ENCODE assay signal across 9 cellular contexts in genomic region chr9:137071282-137071681, GRCh38. TPM values are rescaled to one million over a fixed set of nuclear protein-coding genes. Genes with fewer than 3 reads are reported as not detected.
A peak's percentile ranks its signal among the peaks of the same experiment; 100 is the strongest.
DNase-seq lines count a peak whose midpoint lies in the region; ATAC-seq and TF ChIP-seq lines count a peak whose summit lies in the region.
"Had no signal": no experiment of that assay in that cellular context is flagged by ENCODE, and none has a peak within 500 bp of the region (broad histone marks: within the 10 kb centered on the region; RNA-seq: fewer than 3 reads in every experiment).

No MANE protein-coding gene starts in this region.

- DNase-seq in MCF 10A (ENCODE audit: unreplicated experiment) = no peak
- DNase-seq in naive thymus-derived CD4-positive, alpha-beta T cell = no peak
- DNase-seq in activated gamma-delta T cell (lab: John Stamatoyannopoulos, UW) = no peak
- no peak for DNase-seq in cerebellar cortex (ENCODE audit: low spot score)
- no peak for DNase-seq in HUDEP-2 (lab: John Stamatoyannopoulos, UW; ENCODE audit: unreplicated experiment in 76 of 76)
- DNase-seq: effector CD4-positive, alpha-beta T cell had no signal

- H3K4me1 Mint-ChIP-seq in IgD-negative memory B cell = peaks cover 17 to 19% (median 17%) of the 10 kb centered on the region in 3 donors
- peaks cover 11% of the 10 kb centered on the region for H3K4me1 Mint-ChIP-seq in MCF 10A (ENCODE audit: insufficient read depth, unreplicated experiment)
- peaks cover 10 to 40% (median 12%) of the 10 kb centered on the region in 7 donors for H3K4me1 Mint-ChIP-seq in naive thymus-derived CD4-positive, alpha-beta T cell

- BruUV-seq in MCF 10A (replicated peaks; lab: Mats Ljungman, UMichigan) = no TSS peak

- peaks cover 39% of the 10 kb centered on the region for H4K20me1 ChIP-seq in BLaER1

- H3K4me3 Mint-ChIP-seq in IgD-negative memory B cell = peak overlapping the region; percentile 76 to 92 (median 84)
- H3K4me3 Mint-ChIP-seq in MCF 10A (ENCODE audit: unreplicated experiment) = peak overlapping the region; percentile 72
- H3K4me3 Mint-ChIP-seq in naive thymus-derived CD4-positive, alpha-beta T cell = peak overlapping the region; percentile 66 to 92 (median 81)

- no peaks in the 10 kb centered on the region for H3K36me3 Mint-ChIP-seq in IgD-negative memory B cell
- H3K36me3 Mint-ChIP-seq in MCF 10A (ENCODE audit: insufficient read depth, unreplicated experiment) = no peaks in the 10 kb centered on the region
- no peaks in the 10 kb centered on the region for H3K36me3 Mint-ChIP-seq in naive thymus-derived CD4-positive, alpha-beta T cell

- peak overlapping the region; percentile 79 for H3K9ac ChIP-seq in BLaER1

- no peaks in the 10 kb centered on the region for H3K27me3 Mint-ChIP-seq in IgD-negative memory B cell
- H3K27me3 Mint-ChIP-seq in MCF 10A (ENCODE audit: insufficient read depth, unreplicated experiment) = no peaks in the 10 kb centered on the region
- no peaks in the 10 kb centered on the region for H3K27me3 Mint-ChIP-seq in naive thymus-derived CD4-positive, alpha-beta T cell

- H3K27ac Mint-ChIP-seq in IgD-negative memory B cell = peak overlapping the region; percentile 77 to 96 (median 93)
- no peak overlapping the region for H3K27ac Mint-ChIP-seq in MCF 10A (ENCODE audit: low read depth, unreplicated experiment)
- H3K27ac Mint-ChIP-seq in naive thymus-derived CD4-positive, alpha-beta T cell = peak overlapping the region in 3 of 9 donors; percentile 75 to 86 (median 83)

- H3K36me3 ChIP-seq in BLaER1 = peaks cover 9% of the 10 kb centered on the region
- H3K36me3 ChIP-seq in naive thymus-derived CD4-positive, alpha-beta T cell (ENCODE audit: control insufficient read depth in 2 of 3, insufficient read depth in 3 of 3, low read length in 3 of 3) = no peaks in the 10 kb centered on the region

- H3K27me3 ChIP-seq in BLaER1 = no peaks in the 10 kb centered on the region
- H3K27me3 ChIP-seq in naive thymus-derived CD4-positive, alpha-beta T cell (ENCODE audit: control insufficient read depth in 2 of 2, insufficient read depth in 2 of 2, low read length in 2 of 2) = no peaks in the 10 kb centered on the region

- H3K4me2 ChIP-seq in BLaER1 = peak overlapping the region; percentile 100

- CTCF ChIA-PET in MCF 10A (lab: Yijun Ruan, JAX) = interaction anchor here (0.9 to 10.9 kb wide), 5 partner anchors 10 to 47 kb away, joined by 3 to 170 read pairs (median 5); partner anchors contain the start of genes ABCA2, FUT7 and NPDC1
- CTCF ChIA-PET in naive thymus-derived CD4-positive, alpha-beta T cell (lab: Charles Lee) = interaction anchor here (1.1 to 1.2 kb wide), 2 partner anchors 14 to 24 kb away, joined by 3 to 4 read pairs; no protein-coding TSS in a partner anchor

- H3K9me3 Mint-ChIP-seq in IgD-negative memory B cell = no peaks in the 10 kb centered on the region
- no peaks in the 10 kb centered on the region for H3K9me3 Mint-ChIP-seq in MCF 10A (ENCODE audit: unreplicated experiment)
- no peaks in the 10 kb centered on the region for H3K9me3 Mint-ChIP-seq in naive thymus-derived CD4-positive, alpha-beta T cell

- peak overlapping the region; percentile 86 for H3K27ac ChIP-seq in BLaER1
- no peak overlapping the region for H3K27ac ChIP-seq in naive thymus-derived CD4-positive, alpha-beta T cell (ENCODE audit: low read depth, low read length)

- POLR2A ChIA-PET in MCF 10A (lab: Yijun Ruan, JAX) = interaction anchor here (0.8 to 3.3 kb wide), 6 partner anchors 12 to 170 kb away, joined by 3 to 22 read pairs (median 4); partner anchors contain the start of genes MAN1B1 and TUBB4B
- POLR2A ChIA-PET in naive thymus-derived CD4-positive, alpha-beta T cell (lab: Charles Lee) = interaction anchor here (0.9 to 8.2 kb wide), 6 partner anchors 16 to 170 kb away, joined by 3 to 70 read pairs (median 4); partner anchors contain the start of genes MAN1B1 and TUBB4B

- no peak for TF ChIP-seq CTCF in MCF 10A (IDR thresholded peaks at IDR 0.05; ENCODE audit: unreplicated experiment)

- no peak for ATAC-seq in naive thymus-derived CD4-positive, alpha-beta T cell
- ATAC-seq in HG03196 (IDR thresholded peaks at IDR 0.05; ENCODE audit: unreplicated experiment) = no peak

- intact Hi-C loops in MCF 10A (cut with micrococcal nuclease) = no loop called here
- intact Hi-C loops in naive thymus-derived CD4-positive, alpha-beta T cell (cut with micrococcal nuclease) = loop anchor here in 1 of 2 donors (2.0 kb wide), 1 partner anchor 42 kb away; the partner anchor contains the start of gene ABCA2

- H3K4me1 ChIP-seq in BLaER1 = peaks cover 66% of the 10 kb centered on the region
- H3K4me1 ChIP-seq in naive thymus-derived CD4-positive, alpha-beta T cell (ENCODE audit: control insufficient read depth in 2 of 2, insufficient read depth in 2 of 2, low read length in 2 of 2) = peaks cover 11 to 15% of the 10 kb centered on the region in 2 donors

- no peaks in the 10 kb centered on the region for H3K9me3 ChIP-seq in BLaER1
- H3K9me3 ChIP-seq in naive thymus-derived CD4-positive, alpha-beta T cell (ENCODE audit: control insufficient read depth in 2 of 3, low read length in 3 of 3) = no peaks in the 10 kb centered on the region

- peak overlapping the region; percentile 82 for H3K4me3 ChIP-seq in BLaER1
- no peak overlapping the region for H3K4me3 ChIP-seq in naive thymus-derived CD4-positive, alpha-beta T cell (ENCODE audit: low read length)

RNA-seq across cellular contexts. Expression of gene SAPCD2, which starts 0.9 kb away (rescaled TPM):
- polyA plus RNA-seq in IgD-negative memory B cell = 0.38 TPM
- total RNA-seq in MCF 10A (2022) = 5.7 and 15.7 TPM in 2 replicates
- total RNA-seq in naive thymus-derived CD4-positive, alpha-beta T cell = 10 to 100 TPM in 1 of 5 experiments, 1 to 10 TPM in 1, under 1 TPM in 3; 0.16 to 22.1 (median 0.74) TPM
- under 1 TPM in 1 of 2 donors, not detected in 1; 0.18 TPM for polyA plus RNA-seq in naive thymus-derived CD4-positive, alpha-beta T cell

RNA-seq across cellular contexts. Expression of gene UAP1L1, which starts 6.0 kb away (rescaled TPM):
- polyA plus RNA-seq in IgD-negative memory B cell = 3.0 TPM
- total RNA-seq in MCF 10A (2022) = 1.0 and 3.7 TPM in 2 replicates
- total RNA-seq in naive thymus-derived CD4-positive, alpha-beta T cell = 10 to 100 TPM; 11.6 to 27.6 (median 15.2) TPM
- 1 to 10 TPM in 1 of 2 donors, under 1 TPM in 1; 0.71 to 1.4 TPM for polyA plus RNA-seq in naive thymus-derived CD4-positive, alpha-beta T cell

RNA-seq across cellular contexts. Expression of gene MAN1B1, which starts 15.5 kb away (rescaled TPM):
- 27.5 TPM for polyA plus RNA-seq in IgD-negative memory B cell
- total RNA-seq in MCF 10A (2022) = 46.5 and 49.1 TPM in 2 replicates
- total RNA-seq in naive thymus-derived CD4-positive, alpha-beta T cell = 10 to 100 TPM; 57.3 to 74.2 (median 70.2) TPM
- 10 to 100 TPM; 36.0 to 51.2 TPM for polyA plus RNA-seq in naive thymus-derived CD4-positive, alpha-beta T cell

RNA-seq across cellular contexts. Expression of gene ENTPD2, which starts 17.4 kb away (rescaled TPM):
- not detected for polyA plus RNA-seq in IgD-negative memory B cell
- 13.4 and 31.5 TPM in 2 replicates for total RNA-seq in MCF 10A (2022)
- not detected for total RNA-seq in naive thymus-derived CD4-positive, alpha-beta T cell
- not detected for polyA plus RNA-seq in naive thymus-derived CD4-positive, alpha-beta T cell

RNA-seq across cellular contexts. Expression of gene NPDC1, which starts 25.3 kb away (rescaled TPM):
- 2.0 TPM for polyA plus RNA-seq in IgD-negative memory B cell
- total RNA-seq in MCF 10A (2022) = 161 and 171 TPM in 2 replicates
- total RNA-seq in naive thymus-derived CD4-positive, alpha-beta T cell = 10 to 100 TPM in 2 of 5 experiments, 1 to 10 TPM in 3; 2.3 to 37.5 (median 7.4) TPM
- polyA plus RNA-seq in naive thymus-derived CD4-positive, alpha-beta T cell = 1 to 10 TPM in 1 of 2 donors, under 1 TPM in 1; 0.36 to 1.2 TPM
